ENCODE assay signal across 1 cellular context in genomic region chr2:105764059-105764458, GRCh38.
TF ChIP-seq lines count a peak whose summit lies in the region.

No MANE protein-coding gene starts in this region.

TF ChIP-seq in GM23338, 12 proteins besides CTCF, POLR2A, EP300 and RAD21 (continued from another document):
- TF ChIP-seq REST (IDR thresholded peaks at IDR 0.05; ENCODE audit: unreplicated experiment) (no peak), ZNF331 (CRISPR knock-in tag; IDR thresholded peaks at IDR 0.05; ENCODE audit: low read depth) (no peak)
